8 cellular contexts compared by ENCODE assay signal in genomic region chr2:148614332-148615049, GRCh38. TPM values are rescaled to one million over a fixed set of nuclear protein-coding genes. Genes with fewer than 3 reads are reported as not detected.
A peak's percentile ranks its signal among the peaks of the same experiment; 100 is the strongest.
DNase-seq lines count a peak whose midpoint lies in the region; ATAC-seq and TF ChIP-seq lines count a peak whose summit lies in the region.

No MANE protein-coding gene starts in this region.

- H3K27me3 Mint-ChIP-seq in progenitor cell of endocrine pancreas = no peaks in the 10 kb centered on the region

- H3K4me1 Mint-ChIP-seq in progenitor cell of endocrine pancreas (ENCODE audit: low read depth) = peaks cover 14% of the 10 kb centered on the region

- DNase-seq in ELF-1 (ENCODE audit: low read depth, low spot score) (peak; percentile 71), fibroblast of peridontal ligament (ENCODE audit: extremely low read depth) (peak; percentile 17), progenitor cell of endocrine pancreas (ENCODE audit: low spot score, unreplicated experiment) (no peak), cerebellar nuclear complex (lab: John Stamatoyannopoulos, UW) (no peak), NCI-H146 treated with DMSO at 0.1 percent for 48 hours (lab: John Stamatoyannopoulos, UW; ENCODE audit: unreplicated experiment) (no peak)

- ATAC-seq in GM19455 (IDR thresholded peaks at IDR 0.05; ENCODE audit: unreplicated experiment) (peak; percentile 99), HG03432 (IDR thresholded peaks at IDR 0.05; ENCODE audit: unreplicated experiment) (peak; percentile 97), SK-N-SH treated with all-trans-retinoic acid at 6 μM for 48 hours (peak; percentile 46)

- H3K4me3 Mint-ChIP-seq in progenitor cell of endocrine pancreas (ENCODE audit: low read depth) = no peak overlapping the region

- H3K36me3 Mint-ChIP-seq in progenitor cell of endocrine pancreas (ENCODE audit: insufficient read depth) = no peaks in the 10 kb centered on the region

- H3K9me3 Mint-ChIP-seq in progenitor cell of endocrine pancreas (ENCODE audit: low read depth) = no peaks in the 10 kb centered on the region

- H3K27ac Mint-ChIP-seq in progenitor cell of endocrine pancreas = peak overlapping the region; percentile 9

- no peak for TF ChIP-seq CTCF in progenitor cell of endocrine pancreas (IDR thresholded peaks at IDR 0.05; ENCODE audit: unreplicated experiment)

TF ChIP-seq in SK-N-SH treated with all-trans-retinoic acid at 6 μM for 48 hours, 23 proteins besides CTCF, POLR2A, EP300 and RAD21:
- TF ChIP-seq GLIS3 (CRISPR knock-in tag; IDR thresholded peaks at IDR 0.05) (no peak), PPARA (CRISPR knock-in tag; IDR thresholded peaks at IDR 0.05; ENCODE audit: borderline replicate concordance) (no peak), TOX (CRISPR knock-in tag; IDR thresholded peaks at IDR 0.05; ENCODE audit: borderline replicate concordance) (no peak), ZFP3 (CRISPR knock-in tag; IDR thresholded peaks at IDR 0.05) (no peak), TCF4 (CRISPR knock-in tag; IDR thresholded peaks at IDR 0.05; ENCODE audit: borderline replicate concordance) (no peak), ZNF8 (CRISPR knock-in tag; IDR thresholded peaks at IDR 0.05) (no peak), PATZ1 (CRISPR knock-in tag; IDR thresholded peaks at IDR 0.05; ENCODE audit: borderline replicate concordance) (no peak), ISL1 (CRISPR knock-in tag; IDR thresholded peaks at IDR 0.05) (peak; percentile 43; the same call in 1 of the 2 replicates), ZNF565 (CRISPR knock-in tag; conservative IDR thresholded peaks at IDR 0.05; ENCODE audit: low read depth) (no peak)

RNA-seq across cellular contexts. Expression of gene EPC2, which starts 30.1 kb away (rescaled TPM):
- 50.4 and 53.1 TPM in 2 replicates for total RNA-seq in progenitor cell of endocrine pancreas

Comparison
In these comparisons a context has a peak if more than half of its experiments do, and no peak if none do; other contexts are left out.
1. DNase-seq: peak in ELF-1 (single experiment) and fibroblast of peridontal ligament (single experiment); none in progenitor cell of endocrine pancreas (single experiment), cerebellar nuclear complex (0 of 2) and NCI-H146 treated with DMSO at 0.1 percent for 48 hours (single experiment).
2. ATAC-seq: peak in every context shown above with its lines; median percentile 99 in GM19455; 97 in HG03432; 46 in SK-N-SH treated with all-trans-retinoic acid at 6 μM for 48 hours.